Comparison of ENCODE assay signal across 21 cellular contexts in genomic region chr21:44632067-44632466, GRCh38. TPM values are rescaled to one million over a fixed set of nuclear protein-coding genes. Genes with fewer than 3 reads are reported as not detected.
DNase-seq lines count a peak whose midpoint lies in the region; ATAC-seq, FAIRE-seq and TF ChIP-seq lines count a peak whose summit lies in the region.
"Had no signal": no experiment of that assay in that cellular context is flagged by ENCODE, and none has a peak within 500 bp of the region (broad histone marks: within the 10 kb centered on the region; RNA-seq: fewer than 3 reads in every experiment).

No MANE protein-coding gene starts in this region.

- H3K36me3 ChIP-seq in HepG2 (replicated peaks in 1 of 2; ENCODE audit: control insufficient read depth in 1 of 2, insufficient read depth in 2 of 2, low read length in 2 of 2) (no peaks in the 10 kb centered on the region), right lobe of liver (no peaks in the 10 kb centered on the region)
- H3K36me3 ChIP-seq: BLaER1 had no signal

- ATAC-seq in HepG2 = no peak
- no peak for ATAC-seq in right lobe of liver
- ATAC-seq in stimulated activated effector memory CD8-positive, alpha-beta T cell treated with anti-CD3 and anti-CD28 coated beads, Interleukin-12 subunit alpha, Interleukin-12 subunit beta, amount 100 ng/mL, for 72 hours = no peak
- ATAC-seq: HCT116 had no signal

- peaks cover 32% of the 10 kb centered on the region for H3K27me3 Mint-ChIP-seq in chondrocyte (ENCODE audit: low read depth)

- in situ Hi-C loops in HepG2 (cut with HindIII; ENCODE audit: extremely low pct_ligation_motif_present, low pct_unique_long_range_greater_than_20kb) = no loop called here

- H3K4me1 ChIP-seq in HepG2 (ENCODE audit: insufficient read depth, low read length) (no peaks in the 10 kb centered on the region), right lobe of liver (no peaks in the 10 kb centered on the region)

- no peak for TF ChIP-seq RAD21 in HepG2 (CRISPR knock-in tag; IDR thresholded peaks at IDR 0.05)

- no peak overlapping the region for H3K4me2 ChIP-seq in HepG2 (ENCODE audit: low read depth, low read length)
- H3K4me2 ChIP-seq: BLaER1 had no signal

- no peaks in the 10 kb centered on the region for H3K79me2 ChIP-seq in HepG2 (ENCODE audit: insufficient read depth, low read length)

- no peak overlapping the region for H3K4me3 Mint-ChIP-seq in chondrocyte (ENCODE audit: unreplicated experiment)
- no peak overlapping the region for H3K4me3 Mint-ChIP-seq in stimulated activated effector memory CD8-positive, alpha-beta T cell treated with anti-CD3 and anti-CD28 coated beads, Interleukin-12 subunit alpha, Interleukin-12 subunit beta, amount 100 ng/mL, for 72 hours
- H3K4me3 Mint-ChIP-seq: CD14-positive monocyte; CD4-positive, alpha-beta memory T cell; IgD-negative memory B cell had no signal

- H3K36me3 Mint-ChIP-seq in chondrocyte (ENCODE audit: low read depth) = peaks cover 13% of the 10 kb centered on the region
- H3K36me3 Mint-ChIP-seq in stimulated activated effector memory CD8-positive, alpha-beta T cell treated with anti-CD3 and anti-CD28 coated beads, Interleukin-12 subunit alpha, Interleukin-12 subunit beta, amount 100 ng/mL, for 72 hours = no peaks in the 10 kb centered on the region
- H3K36me3 Mint-ChIP-seq: CD14-positive monocyte had no signal

- TF ChIP-seq CTCF in HepG2 (CRISPR knock-in tag; IDR thresholded peaks at IDR 0.05) = no peak
- no peak for TF ChIP-seq CTCF in right lobe of liver (IDR thresholded peaks at IDR 0.05)
- no peak for TF ChIP-seq CTCF in chondrocyte (IDR thresholded peaks at IDR 0.05)

- no peak overlapping the region for H3K9ac ChIP-seq in HepG2 (ENCODE audit: insufficient read depth, low read depth, low read length)
- H3K9ac ChIP-seq: BLaER1 had no signal

- no peaks in the 10 kb centered on the region for H4K20me1 ChIP-seq in HepG2 (ENCODE audit: insufficient read depth, low read length)
- H4K20me1 ChIP-seq: BLaER1 had no signal

- BruUV-seq in HepG2 (replicated peaks; lab: Mats Ljungman, UMichigan) = no TSS peak

- POLR2A ChIA-PET in HepG2 (lab: Yijun Ruan, JAX) = no interaction called here

- H3K9me3 ChIP-seq in HepG2 (ENCODE audit: low read length) (peaks cover 16% of the 10 kb centered on the region; the same call in 1 of the 2 replicates), right lobe of liver (peaks cover 0 to 7% (median 0%) of the 10 kb centered on the region in 4 donors)

- intact Hi-C loops in HepG2 (cut with micrococcal nuclease; ENCODE audit: unreplicated experiment) (loop anchor here (10.0 kb wide), 1 partner anchor 63 kb away; the partner anchor contains the start of gene KRTAP10-12), right lobe of liver (cut with DNase I) (no loop called here)

- H3K27me3 ChIP-seq in HepG2 (ENCODE audit: control insufficient read depth in 1 of 2, insufficient read depth in 2 of 2, low read length in 2 of 2) (peaks cover 0 to 3% of the 10 kb centered on the region in 2 experiments; a peak in 1 of 5 replicates), right lobe of liver (no peaks in the 10 kb centered on the region)
- H3K27me3 ChIP-seq: BLaER1 had no signal

- TF ChIP-seq EP300 in HepG2 (IDR thresholded peaks at IDR 0.05; ENCODE audit: low read depth in 2 of 2, low read length in 2 of 2) (no peak), HepG2 (CRISPR knock-in tag; IDR thresholded peaks at IDR 0.05; ENCODE audit: borderline replicate concordance) (no peak)

- peak overlapping the region; percentile 36 for H3K27ac Mint-ChIP-seq in chondrocyte (ENCODE audit: unreplicated experiment)
- no peak overlapping the region for H3K27ac Mint-ChIP-seq in stimulated activated effector memory CD8-positive, alpha-beta T cell treated with anti-CD3 and anti-CD28 coated beads, Interleukin-12 subunit alpha, Interleukin-12 subunit beta, amount 100 ng/mL, for 72 hours
- H3K27ac Mint-ChIP-seq: CD14-positive monocyte, IgD-negative memory B cell had no signal

- H3K27ac ChIP-seq in HepG2 (ENCODE audit: extremely low read length, insufficient read depth, low read length) (no peak overlapping the region), right lobe of liver (no peak overlapping the region)
- H3K27ac ChIP-seq: BLaER1 had no signal

- 40% methylated on average over 1 of the region's 1 CpG for WGBS in HepG2 (ENCODE audit: low lambda C conversion rate)
- 50% methylated on average over 1 of the region's 1 CpG for WGBS in right lobe of liver (ENCODE audit: insufficient coverage, low coverage, low lambda C conversion rate, missing lambda C conversion rate)

- H3K4me1 Mint-ChIP-seq in chondrocyte (ENCODE audit: low read depth) = no peaks in the 10 kb centered on the region
- peaks cover 25% of the 10 kb centered on the region for H3K4me1 Mint-ChIP-seq in stimulated activated effector memory CD8-positive, alpha-beta T cell treated with anti-CD3 and anti-CD28 coated beads, Interleukin-12 subunit alpha, Interleukin-12 subunit beta, amount 100 ng/mL, for 72 hours
- H3K4me1 Mint-ChIP-seq: CD14-positive monocyte had no signal

- no peak for DNase-seq in HepG2 (ENCODE audit: low spot score)
- no peak for DNase-seq in right lobe of liver
- no peak for DNase-seq in chondrocyte (ENCODE audit: low spot score)
- DNase-seq in stimulated activated effector memory CD8-positive, alpha-beta T cell treated with anti-CD3 and anti-CD28 coated beads, Interleukin-12 subunit alpha, Interleukin-12 subunit beta, amount 100 ng/mL, for 72 hours (ENCODE audit: low spot score in 2 of 2) = no peak
- DNase-seq: 8988T; CD4-positive, alpha-beta memory T cell; DMS153; DMS79; GDM1; GOT3; H7 had no signal

- CTCF ChIA-PET in HepG2 (lab: Yijun Ruan, JAX; ENCODE audit: low intra/inter-chr PET ratio, low total read pairs) = no interaction called here

- H3K4me3 ChIP-seq in HepG2 (replicated peaks in 1 of 3; ENCODE audit: insufficient read depth in 1 of 3, low read depth in 2 of 3, low read length in 3 of 3) (no peak overlapping the region), right lobe of liver (no peak overlapping the region)
- H3K4me3 ChIP-seq: BLaER1 had no signal

- TF ChIP-seq POLR2A in HepG2 (IDR thresholded peaks at IDR 0.05; ENCODE audit: insufficient read depth in 1 of 2, low read depth in 2 of 2, low read length in 2 of 2) (no peak), right lobe of liver (IDR thresholded peaks at IDR 0.05) (no peak)

- no peak for FAIRE-seq in HepG2 (lab: Jason Lieb, UNC)
- FAIRE-seq: GM12892, GM18507, HTR-8/SVneo had no signal

- H3K9me3 Mint-ChIP-seq in chondrocyte (ENCODE audit: low read depth) = peaks cover 37% of the 10 kb centered on the region
- H3K9me3 Mint-ChIP-seq in stimulated activated effector memory CD8-positive, alpha-beta T cell treated with anti-CD3 and anti-CD28 coated beads, Interleukin-12 subunit alpha, Interleukin-12 subunit beta, amount 100 ng/mL, for 72 hours = peaks cover 28% of the 10 kb centered on the region

- H2AFZ ChIP-seq in HepG2 (ENCODE audit: low read length) = no peak overlapping the region

RNA-seq across cellular contexts. Expression of gene KRTAP10-10, which starts 5.1 kb away (rescaled TPM):
- total RNA-seq in HepG2 (2016; rRNA removed; fragmentation: Illumina TruSeq; extraction: Trizol) (not detected in 2 replicates), right lobe of liver (not detected), chondrocyte (not detected in 3 replicates)
- not detected in 2 replicates for total RNA-seq in HepG2 (2016; cell fraction: cytosol; rRNA removed; fragmentation: Illumina TruSeq; extraction: Trizol; ENCODE audit: low read depth)
- total RNA-seq in HepG2 (2016; cell fraction: insoluble cytoplasmic fraction; rRNA removed; fragmentation: Illumina TruSeq; extraction: Trizol) = not detected in 2 replicates
- not detected in 2 replicates for total RNA-seq in HepG2 (2016; cell fraction: membrane; rRNA removed; fragmentation: Illumina TruSeq; extraction: Trizol)
- total RNA-seq in HepG2 (2016; cell fraction: nucleus; rRNA removed; fragmentation: Illumina TruSeq; extraction: Trizol) = not detected in 2 replicates
- not detected in 2 replicates for polyA plus RNA-seq in HepG2 (2011; rRNA removed)
- polyA plus RNA-seq in HepG2 (2011; cell fraction: cytosol; rRNA removed) = not detected in 2 replicates
- not detected in 2 replicates for polyA plus RNA-seq in HepG2 (2011; cell fraction: nucleus; rRNA removed)
- not detected in 2 replicates for polyA plus RNA-seq in HepG2 (2012)
- not detected in 2 replicates for polyA plus RNA-seq in HepG2 (2016; cell fraction: cytosol; fragmentation: Illumina TruSeq; extraction: Trizol; ENCODE audit: low read depth)
- not detected in 2 replicates for polyA plus RNA-seq in HepG2 (2016; cell fraction: insoluble cytoplasmic fraction; fragmentation: Illumina TruSeq; extraction: Trizol; ENCODE audit: low read depth)
- polyA plus RNA-seq in HepG2 (2016; cell fraction: membrane; fragmentation: Illumina TruSeq; extraction: Trizol; ENCODE audit: low read depth) = not detected in 2 replicates
- polyA plus RNA-seq in HepG2 (2016; cell fraction: nucleus; fragmentation: Illumina TruSeq; extraction: Trizol; ENCODE audit: insufficient read depth, low read depth) = not detected in 2 replicates
- not detected in 2 replicates for polyA minus RNA-seq in HepG2 (2011; rRNA and poly(A)+ RNA removed; ENCODE audit: low replicate concordance)
- polyA minus RNA-seq in HepG2 (2011; cell fraction: cytosol; rRNA and poly(A)+ RNA removed) = not detected in 2 replicates
- not detected in 2 replicates for polyA minus RNA-seq in HepG2 (2011; cell fraction: nucleus; rRNA and poly(A)+ RNA removed)
- total RNA-seq: A673; CD4-positive, alpha-beta memory T cell; Daoy; H7 had no signal
- polyA plus RNA-seq: AG04450; CD14-positive monocyte; CD4-positive, alpha-beta memory T cell; IgD-negative memory B cell had no signal

RNA-seq across cellular contexts. Expression of gene KRTAP10-9, which starts 5.2 kb away (rescaled TPM):
- total RNA-seq in HepG2 (2016; rRNA removed; fragmentation: Illumina TruSeq; extraction: Trizol) = not detected in 2 replicates
- not detected in 2 replicates for total RNA-seq in HepG2 (2016; cell fraction: cytosol; rRNA removed; fragmentation: Illumina TruSeq; extraction: Trizol; ENCODE audit: low read depth)
- not detected in 2 replicates for total RNA-seq in HepG2 (2016; cell fraction: insoluble cytoplasmic fraction; rRNA removed; fragmentation: Illumina TruSeq; extraction: Trizol)
- total RNA-seq in HepG2 (2016; cell fraction: membrane; rRNA removed; fragmentation: Illumina TruSeq; extraction: Trizol) = not detected in 2 replicates
- not detected in 2 replicates for total RNA-seq in HepG2 (2016; cell fraction: nucleus; rRNA removed; fragmentation: Illumina TruSeq; extraction: Trizol)
- not detected in 2 replicates for polyA plus RNA-seq in HepG2 (2011; rRNA removed)
- polyA plus RNA-seq in HepG2 (2011; cell fraction: cytosol; rRNA removed) = not detected in 2 replicates
- not detected in 2 replicates for polyA plus RNA-seq in HepG2 (2011; cell fraction: nucleus; rRNA removed)
- polyA plus RNA-seq in HepG2 (2012) = not detected in 2 replicates
- polyA plus RNA-seq in HepG2 (2016; cell fraction: cytosol; fragmentation: Illumina TruSeq; extraction: Trizol; ENCODE audit: low read depth) = not detected in 2 replicates
- not detected in 2 replicates for polyA plus RNA-seq in HepG2 (2016; cell fraction: insoluble cytoplasmic fraction; fragmentation: Illumina TruSeq; extraction: Trizol; ENCODE audit: low read depth)
- not detected in 2 replicates for polyA plus RNA-seq in HepG2 (2016; cell fraction: membrane; fragmentation: Illumina TruSeq; extraction: Trizol; ENCODE audit: low read depth)
- polyA plus RNA-seq in HepG2 (2016; cell fraction: nucleus; fragmentation: Illumina TruSeq; extraction: Trizol; ENCODE audit: insufficient read depth, low read depth) = not detected in 2 replicates
- not detected in 2 replicates for polyA minus RNA-seq in HepG2 (2011; rRNA and poly(A)+ RNA removed; ENCODE audit: low replicate concordance)
- not detected in 2 replicates for polyA minus RNA-seq in HepG2 (2011; cell fraction: cytosol; rRNA and poly(A)+ RNA removed)
- polyA minus RNA-seq in HepG2 (2011; cell fraction: nucleus; rRNA and poly(A)+ RNA removed) = not detected in 2 replicates
- not detected for total RNA-seq in right lobe of liver
- not detected in 3 replicates for total RNA-seq in chondrocyte
- total RNA-seq: A673; CD4-positive, alpha-beta memory T cell; Daoy; H7 had no signal
- polyA plus RNA-seq: AG04450; CD14-positive monocyte; CD4-positive, alpha-beta memory T cell; IgD-negative memory B cell had no signal

RNA-seq across cellular contexts. Expression of gene KRTAP10-11, which starts 14.1 kb away (rescaled TPM):
- not detected in 2 replicates for total RNA-seq in HepG2 (2016; rRNA removed; fragmentation: Illumina TruSeq; extraction: Trizol)
- total RNA-seq in HepG2 (2016; cell fraction: cytosol; rRNA removed; fragmentation: Illumina TruSeq; extraction: Trizol; ENCODE audit: low read depth) = not detected in 2 replicates
- not detected in 2 replicates for total RNA-seq in HepG2 (2016; cell fraction: insoluble cytoplasmic fraction; rRNA removed; fragmentation: Illumina TruSeq; extraction: Trizol)
- not detected in 2 replicates for total RNA-seq in HepG2 (2016; cell fraction: membrane; rRNA removed; fragmentation: Illumina TruSeq; extraction: Trizol)
- total RNA-seq in HepG2 (2016; cell fraction: nucleus; rRNA removed; fragmentation: Illumina TruSeq; extraction: Trizol) = not detected in 2 replicates
- polyA plus RNA-seq in HepG2 (2011; rRNA removed) = not detected in 2 replicates
- not detected in 2 replicates for polyA plus RNA-seq in HepG2 (2011; cell fraction: cytosol; rRNA removed)
- polyA plus RNA-seq in HepG2 (2011; cell fraction: nucleus; rRNA removed) = not detected in 2 replicates
- not detected in 2 replicates for polyA plus RNA-seq in HepG2 (2012)
- polyA plus RNA-seq in HepG2 (2016; cell fraction: cytosol; fragmentation: Illumina TruSeq; extraction: Trizol; ENCODE audit: low read depth) = not detected in 2 replicates
- polyA plus RNA-seq in HepG2 (2016; cell fraction: insoluble cytoplasmic fraction; fragmentation: Illumina TruSeq; extraction: Trizol; ENCODE audit: low read depth) = not detected in 2 replicates
- polyA plus RNA-seq in HepG2 (2016; cell fraction: membrane; fragmentation: Illumina TruSeq; extraction: Trizol; ENCODE audit: low read depth) = not detected in 2 replicates
- polyA plus RNA-seq in HepG2 (2016; cell fraction: nucleus; fragmentation: Illumina TruSeq; extraction: Trizol; ENCODE audit: insufficient read depth, low read depth) = not detected in 2 replicates
- polyA minus RNA-seq in HepG2 (2011; rRNA and poly(A)+ RNA removed; ENCODE audit: low replicate concordance) = not detected in 2 replicates
- polyA minus RNA-seq in HepG2 (2011; cell fraction: cytosol; rRNA and poly(A)+ RNA removed) = not detected in 2 replicates
- polyA minus RNA-seq in HepG2 (2011; cell fraction: nucleus; rRNA and poly(A)+ RNA removed) = not detected in 2 replicates
- total RNA-seq in right lobe of liver = not detected
- not detected in 3 replicates for total RNA-seq in chondrocyte
- total RNA-seq: A673; CD4-positive, alpha-beta memory T cell; Daoy; H7 had no signal
- polyA plus RNA-seq: AG04450; CD14-positive monocyte; CD4-positive, alpha-beta memory T cell; IgD-negative memory B cell had no signal

RNA-seq across cellular contexts. Expression of gene KRTAP10-8, which starts 20.2 kb away (rescaled TPM):
- total RNA-seq in HepG2 (2016; rRNA removed; fragmentation: Illumina TruSeq; extraction: Trizol) = not detected in 2 replicates
- not detected in 2 replicates for total RNA-seq in HepG2 (2016; cell fraction: cytosol; rRNA removed; fragmentation: Illumina TruSeq; extraction: Trizol; ENCODE audit: low read depth)
- total RNA-seq in HepG2 (2016; cell fraction: insoluble cytoplasmic fraction; rRNA removed; fragmentation: Illumina TruSeq; extraction: Trizol) = not detected in 2 replicates
- not detected in 2 replicates for total RNA-seq in HepG2 (2016; cell fraction: membrane; rRNA removed; fragmentation: Illumina TruSeq; extraction: Trizol)
- not detected in 2 replicates for total RNA-seq in HepG2 (2016; cell fraction: nucleus; rRNA removed; fragmentation: Illumina TruSeq; extraction: Trizol)
- not detected in 2 replicates for polyA plus RNA-seq in HepG2 (2011; rRNA removed)
- not detected in 2 replicates for polyA plus RNA-seq in HepG2 (2011; cell fraction: cytosol; rRNA removed)
- polyA plus RNA-seq in HepG2 (2011; cell fraction: nucleus; rRNA removed) = not detected in 2 replicates
- not detected in 2 replicates for polyA plus RNA-seq in HepG2 (2012)
- polyA plus RNA-seq in HepG2 (2016; cell fraction: cytosol; fragmentation: Illumina TruSeq; extraction: Trizol; ENCODE audit: low read depth) = not detected in 2 replicates
- polyA plus RNA-seq in HepG2 (2016; cell fraction: insoluble cytoplasmic fraction; fragmentation: Illumina TruSeq; extraction: Trizol; ENCODE audit: low read depth) = not detected in 2 replicates
- polyA plus RNA-seq in HepG2 (2016; cell fraction: membrane; fragmentation: Illumina TruSeq; extraction: Trizol; ENCODE audit: low read depth) = not detected in 2 replicates
- not detected in 2 replicates for polyA plus RNA-seq in HepG2 (2016; cell fraction: nucleus; fragmentation: Illumina TruSeq; extraction: Trizol; ENCODE audit: insufficient read depth, low read depth)
- not detected in 2 replicates for polyA minus RNA-seq in HepG2 (2011; rRNA and poly(A)+ RNA removed; ENCODE audit: low replicate concordance)
- polyA minus RNA-seq in HepG2 (2011; cell fraction: cytosol; rRNA and poly(A)+ RNA removed) = not detected in 2 replicates
- not detected in 2 replicates for polyA minus RNA-seq in HepG2 (2011; cell fraction: nucleus; rRNA and poly(A)+ RNA removed)
- total RNA-seq in right lobe of liver = not detected
- total RNA-seq in chondrocyte = not detected in 3 replicates
- total RNA-seq: A673; CD4-positive, alpha-beta memory T cell; Daoy; H7 had no signal
- polyA plus RNA-seq: AG04450; CD14-positive monocyte; CD4-positive, alpha-beta memory T cell; IgD-negative memory B cell had no signal

RNA-seq across cellular contexts. Expression of gene KRTAP12-4, which starts 22.4 kb away (rescaled TPM):
- total RNA-seq in HepG2 (2016; rRNA removed; fragmentation: Illumina TruSeq; extraction: Trizol) (not detected in 2 replicates), right lobe of liver (not detected), chondrocyte (not detected in 3 replicates)
- not detected in 2 replicates for total RNA-seq in HepG2 (2016; cell fraction: cytosol; rRNA removed; fragmentation: Illumina TruSeq; extraction: Trizol; ENCODE audit: low read depth)
- total RNA-seq in HepG2 (2016; cell fraction: insoluble cytoplasmic fraction; rRNA removed; fragmentation: Illumina TruSeq; extraction: Trizol) = not detected in 2 replicates
- not detected in 2 replicates for total RNA-seq in HepG2 (2016; cell fraction: membrane; rRNA removed; fragmentation: Illumina TruSeq; extraction: Trizol)
- total RNA-seq in HepG2 (2016; cell fraction: nucleus; rRNA removed; fragmentation: Illumina TruSeq; extraction: Trizol) = not detected in 2 replicates
- polyA plus RNA-seq in HepG2 (2011; rRNA removed) = not detected in 2 replicates
- polyA plus RNA-seq in HepG2 (2011; cell fraction: cytosol; rRNA removed) = not detected in 2 replicates
- polyA plus RNA-seq in HepG2 (2011; cell fraction: nucleus; rRNA removed) = not detected in 2 replicates
- polyA plus RNA-seq in HepG2 (2012) = not detected in 2 replicates
- not detected in 2 replicates for polyA plus RNA-seq in HepG2 (2016; cell fraction: cytosol; fragmentation: Illumina TruSeq; extraction: Trizol; ENCODE audit: low read depth)
- polyA plus RNA-seq in HepG2 (2016; cell fraction: insoluble cytoplasmic fraction; fragmentation: Illumina TruSeq; extraction: Trizol; ENCODE audit: low read depth) = not detected in 2 replicates
- not detected in 2 replicates for polyA plus RNA-seq in HepG2 (2016; cell fraction: membrane; fragmentation: Illumina TruSeq; extraction: Trizol; ENCODE audit: low read depth)
- not detected in 2 replicates for polyA plus RNA-seq in HepG2 (2016; cell fraction: nucleus; fragmentation: Illumina TruSeq; extraction: Trizol; ENCODE audit: insufficient read depth, low read depth)
- not detected in 2 replicates for polyA minus RNA-seq in HepG2 (2011; rRNA and poly(A)+ RNA removed; ENCODE audit: low replicate concordance)
- polyA minus RNA-seq in HepG2 (2011; cell fraction: cytosol; rRNA and poly(A)+ RNA removed) = not detected in 2 replicates
- polyA minus RNA-seq in HepG2 (2011; cell fraction: nucleus; rRNA and poly(A)+ RNA removed) = not detected in 2 replicates
- total RNA-seq: CD4-positive, alpha-beta memory T cell; Daoy; H7 had no signal
- polyA plus RNA-seq: AG04450; CD14-positive monocyte; CD4-positive, alpha-beta memory T cell; IgD-negative memory B cell had no signal
